16 cellular contexts compared by ENCODE assay signal in the genomic region with DNA sequence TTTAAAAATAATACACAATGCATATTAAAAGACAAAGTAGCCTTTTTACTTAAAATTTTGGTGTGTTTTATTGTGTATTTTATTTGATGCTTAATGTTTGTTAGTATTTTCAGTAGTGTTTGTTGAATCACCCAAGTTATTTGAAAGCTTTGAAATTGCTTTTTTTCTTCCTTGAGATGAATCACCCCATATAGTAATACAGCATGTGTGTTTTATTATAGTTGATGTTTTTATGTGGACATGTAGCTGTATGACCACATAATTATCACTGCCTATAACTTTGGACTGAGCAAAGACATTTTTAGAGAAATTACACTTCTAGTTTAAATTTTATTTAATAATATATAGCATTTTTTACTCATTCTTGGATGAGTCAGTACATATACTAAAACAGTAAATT. TPM values are rescaled to one million over a fixed set of nuclear protein-coding genes. Genes with fewer than 3 reads are reported as not detected.
DNase-seq lines count a peak whose midpoint lies in the region; ATAC-seq and TF ChIP-seq lines count a peak whose summit lies in the region.
"Had no signal": no experiment of that assay in that cellular context is flagged by ENCODE, and none has a peak within 500 bp of the region (broad histone marks: within the 10 kb centered on the region; RNA-seq: fewer than 3 reads in every experiment).

No MANE protein-coding gene starts in this region.

- peaks cover 14 to 20% (median 18%) of the 10 kb centered on the region in 3 donors for H3K4me1 Mint-ChIP-seq in T-cell

- ATAC-seq in SK-N-SH treated with all-trans-retinoic acid at 6 μM for 48 hours (peak; percentile 44; the same call in 1 of the 3 replicates), T-cell (replicated peaks in 1 of 4) (no peak), GM21367 (IDR thresholded peaks at IDR 0.05; ENCODE audit: unreplicated experiment) (no peak), HG03097 (IDR thresholded peaks at IDR 0.05; ENCODE audit: low FRiP score, unreplicated experiment) (no peak)
- ATAC-seq: GM12878, Right ventricle myocardium inferior had no signal

- POLR2A ChIA-PET in T-cell (lab: Charles Lee) = interaction anchor here in 1 of 2 donors (0.8 kb wide), 1 partner anchor 149 kb away, joined by 3 read pairs; no protein-coding TSS in a partner anchor

- DNase-seq in AG20443 (ENCODE audit: low spot score) (peak; percentile 12), HCEC 1CT (peak; percentile 63), fibroblast of villous mesenchyme (ENCODE audit: low read depth) (peak; percentile 34), T-cell (no peak), HT-29 (ENCODE audit: low spot score) (no peak)
- DNase-seq: AML-193, DMS79, NCI-H1105 treated with DMSO at 0.1 percent for 48 hours, NCI-H1694, Peyer's patch had no signal

- no peak overlapping the region for H3K4me3 ChIP-seq in fibroblast of villous mesenchyme (ENCODE audit: low read depth, low read length)
- H3K4me3 ChIP-seq: GM12878, Peyer's patch had no signal

- no peak for TF ChIP-seq CTCF in fibroblast of villous mesenchyme (IDR thresholded peaks at IDR 0.05; ENCODE audit: insufficient read depth, low read depth, low read length)

- H3K9me3 Mint-ChIP-seq in T-cell = peaks cover 0 to 2% (median 0%) of the 10 kb centered on the region in 3 donors

- H3K27me3 Mint-ChIP-seq in T-cell = no peaks in the 10 kb centered on the region

- H3K27ac Mint-ChIP-seq in T-cell = no peak overlapping the region
- H3K27ac Mint-ChIP-seq: CD14-positive monocyte had no signal

- CTCF ChIA-PET in T-cell (lab: Charles Lee) = interaction anchor here in 1 of 2 donors (0.6 to 1.0 kb wide), 2 partner anchors 34 to 352 kb away, joined by 3 to 4 read pairs; no protein-coding TSS in a partner anchor

- peaks cover 12% of the 10 kb centered on the region for H3K36me3 Mint-ChIP-seq in T-cell

- H3K4me3 Mint-ChIP-seq in T-cell = no peak overlapping the region
- H3K4me3 Mint-ChIP-seq: CD14-positive monocyte had no signal

TF ChIP-seq in SK-N-SH treated with all-trans-retinoic acid at 6 μM for 48 hours, 23 proteins besides CTCF, POLR2A, EP300 and RAD21:
- TF ChIP-seq BACH2 (CRISPR knock-in tag; IDR thresholded peaks at IDR 0.05; ENCODE audit: borderline replicate concordance) (no peak), TCF4 (CRISPR knock-in tag; IDR thresholded peaks at IDR 0.05; ENCODE audit: borderline replicate concordance) (no peak), ISL1 (CRISPR knock-in tag; IDR thresholded peaks at IDR 0.05) (no peak), OSR1 (CRISPR knock-in tag; IDR thresholded peaks at IDR 0.05) (no peak), CSDC2 (CRISPR knock-in tag; IDR thresholded peaks at IDR 0.05) (no peak), ARNTL (CRISPR knock-in tag; IDR thresholded peaks at IDR 0.05; ENCODE audit: borderline replicate concordance, low read depth) (no peak)

RNA-seq across cellular contexts. Expression of gene FAM174A, which starts 18.0 kb away (rescaled TPM):
- total RNA-seq in fibroblast of villous mesenchyme = 20.3 and 24.5 TPM in 2 replicates
- 1 to 10 TPM; 6.0 to 9.5 (median 7.0) TPM for total RNA-seq in T-cell
- 18.1 and 20.6 TPM in 2 replicates for total RNA-seq in HT-29 (2014; rRNA removed; shearing (Covaris generic))

Comparison
In these comparisons a context has a peak if more than half of its experiments do, and no peak if none do; other contexts are left out.
1. DNase-seq: peak in AG20443 (single experiment), HCEC 1CT (single experiment) and fibroblast of villous mesenchyme (single experiment); none in T-cell (0 of 34) and HT-29 (single experiment).